17 cellular contexts compared by ENCODE assay signal in the genomic region with DNA sequence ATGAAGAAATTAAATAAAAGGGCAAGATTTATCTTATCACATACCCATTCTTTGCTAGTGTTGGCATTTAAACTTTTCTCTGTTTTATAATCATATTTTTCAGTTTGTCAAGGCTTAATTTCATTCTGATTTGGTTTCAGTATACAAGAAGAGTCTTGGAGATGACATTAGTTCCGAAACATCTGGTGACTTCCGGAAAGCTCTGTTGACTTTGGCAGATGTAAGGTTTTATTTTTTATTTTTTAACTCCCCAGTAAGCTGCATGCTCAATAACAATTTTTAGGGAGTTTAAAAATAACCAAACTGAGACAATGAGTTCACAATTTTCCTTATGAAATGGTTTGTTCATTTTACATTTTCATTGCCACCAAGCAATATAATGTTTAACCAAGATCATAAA. TPM values are rescaled to one million over a fixed set of nuclear protein-coding genes. Genes with fewer than 3 reads are reported as not detected.
A peak's percentile ranks its signal among the peaks of the same experiment; 100 is the strongest.
DNase-seq lines count a peak whose midpoint lies in the region; ATAC-seq, FAIRE-seq and TF ChIP-seq lines count a peak whose summit lies in the region.
"Had no signal": no experiment of that assay in that cellular context is flagged by ENCODE, and none has a peak within 500 bp of the region (broad histone marks: within the 10 kb centered on the region; RNA-seq: fewer than 3 reads in every experiment).

No MANE protein-coding gene starts in this region.

- H3K27ac ChIP-seq in WERI-Rb-1, result no peak overlapping the region
- H3K27ac ChIP-seq: HL-60 had no signal

- H3K36me3 ChIP-seq in mucosa of descending colon (ENCODE audit: low read depth), result no peaks in the 10 kb centered on the region
- H3K36me3 ChIP-seq in WERI-Rb-1, result no peaks in the 10 kb centered on the region

- no peaks in the 10 kb centered on the region for H3K27me3 ChIP-seq in WERI-Rb-1 (ENCODE audit: insufficient read depth, low read depth, severe bottlenecking)

- peak; percentile 26 for DNase-seq in AG10803 (ENCODE audit: low read depth)
- DNase-seq in fibroblast of pulmonary artery (ENCODE audit: low read depth), result peak; percentile 25
- DNase-seq in mucosa of descending colon, result peak in 1 of 3 donors; percentile 29
- no peak for DNase-seq in middle frontal gyrus (ENCODE audit: extremely low spot score, low spot score)
- no peak for DNase-seq in WERI-Rb-1
- DNase-seq in globus pallidus (ENCODE audit: low spot score), result no peak
- DNase-seq: CD4-positive, alpha-beta T cell; DND-41; GDM1; NCI-H1436 treated with DMSO at 0.1 percent for 48 hours; NCI-H2081; NCI-H510A treated with DMSO at 0.1 percent for 48 hours had no signal

- H3K9me3 ChIP-seq in mucosa of descending colon, result no peaks in the 10 kb centered on the region
- H3K9me3 ChIP-seq in WERI-Rb-1 (ENCODE audit: severe bottlenecking), result no peaks in the 10 kb centered on the region

- H3K4me3 ChIP-seq in AG10803 (ENCODE audit: low read length) (no peak overlapping the region), fibroblast of pulmonary artery (replicated peaks; ENCODE audit: low read depth, low read length) (no peak overlapping the region), mucosa of descending colon (no peak overlapping the region), WERI-Rb-1 (ENCODE audit: low read depth, low read length) (no peak overlapping the region)

- TF ChIP-seq CTCF in AG10803 (conservative IDR thresholded peaks at IDR 0.05; ENCODE audit: low read length) (no peak), fibroblast of pulmonary artery (IDR thresholded peaks at IDR 0.05; ENCODE audit: low read length, missing control alignments) (no peak), mucosa of descending colon (IDR thresholded peaks at IDR 0.05) (no peak), WERI-Rb-1 (IDR thresholded peaks at IDR 0.05; ENCODE audit: low read depth, low read length) (no peak)

- H3K4me1 ChIP-seq in mucosa of descending colon (ENCODE audit: low read depth), result peaks cover 14% of the 10 kb centered on the region

- peak; percentile 40 for ATAC-seq in mucosa of descending colon
- ATAC-seq in HG02642 (IDR thresholded peaks at IDR 0.05; ENCODE audit: poor library complexity, unreplicated experiment), result no peak

- FAIRE-seq in colon (lab: Jason Lieb, UNC), result peak; percentile 43
- FAIRE-seq: RCC 7860 had no signal

- intact Hi-C loops in mucosa of descending colon (cut with DNase I, micrococcal nuclease), result no loop called here

RNA-seq across cellular contexts. Expression of a gene that starts 39.8 kb away (rescaled TPM):
- total RNA-seq in mucosa of descending colon, result 10 to 100 TPM; 24.4 to 46.4 (median 35.5) TPM
- total RNA-seq: B cell; CD4-positive, alpha-beta T cell had no signal

Comparison
In these comparisons a context has a peak if more than half of its experiments do, and no peak if none do; other contexts are left out.
1. DNase-seq: peak in AG10803 (single experiment) and fibroblast of pulmonary artery (single experiment); none in middle frontal gyrus (single experiment), WERI-Rb-1 (single experiment) and globus pallidus (single experiment).